Comparison of ENCODE assay signal across 8 cellular contexts in genomic region chr4:48173055-48173991, GRCh38. TPM values are rescaled to one million over a fixed set of nuclear protein-coding genes. Genes with fewer than 3 reads are reported as not detected.
DNase-seq lines count a peak whose midpoint lies in the region; ATAC-seq and TF ChIP-seq lines count a peak whose summit lies in the region.

No MANE protein-coding gene starts in this region.

- CTCF ChIA-PET in CD8-positive, alpha-beta T cell (lab: Charles Lee), result interaction anchor here (1.1 kb wide), 1 partner anchor 9 kb away, joined by 3 read pairs; no protein-coding TSS in a partner anchor

- H3K27me3 ChIP-seq in RWPE2 (ENCODE audit: insufficient read depth, poor library complexity, severe bottlenecking), result no peaks in the 10 kb centered on the region
- H3K27me3 ChIP-seq in CD8-positive, alpha-beta T cell (ENCODE audit: insufficient read depth, low read length), result no peaks in the 10 kb centered on the region

- H3K27ac Mint-ChIP-seq in activated naive CD4-positive, alpha-beta T cell treated with anti-CD3 and anti-CD28 coated beads, Interleukin-2, amount 50 U/mL, for 72 hours, result peak overlapping the region in 1 of 2 donors; percentile 49
- H3K27ac Mint-ChIP-seq in CD8-positive, alpha-beta T cell, result no peak overlapping the region

- H3K36me3 Mint-ChIP-seq in activated naive CD4-positive, alpha-beta T cell treated with anti-CD3 and anti-CD28 coated beads, Interleukin-2, amount 50 U/mL, for 72 hours, result no peaks in the 10 kb centered on the region
- no peaks in the 10 kb centered on the region for H3K36me3 Mint-ChIP-seq in CD8-positive, alpha-beta T cell

- peak overlapping the region; percentile 13 for H3K27ac ChIP-seq in RWPE2 (ENCODE audit: poor library complexity, severe bottlenecking)
- no peak overlapping the region for H3K27ac ChIP-seq in CD8-positive, alpha-beta T cell (ENCODE audit: low read depth, low read length)

- no peaks in the 10 kb centered on the region for H3K27me3 Mint-ChIP-seq in CD8-positive, alpha-beta T cell (ENCODE audit: low read depth)

- intact Hi-C loops in CD8-positive, alpha-beta T cell (cut with DNase I, micrococcal nuclease), result no loop called here

- peaks cover 4% of the 10 kb centered on the region for H3K4me1 Mint-ChIP-seq in CD8-positive, alpha-beta T cell (ENCODE audit: low read depth)

- H3K4me3 ChIP-seq in RWPE2 (ENCODE audit: severe bottlenecking), result no peak overlapping the region
- no peak overlapping the region for H3K4me3 ChIP-seq in CD8-positive, alpha-beta T cell (ENCODE audit: low read depth, low read length)

- no peaks in the 10 kb centered on the region for H3K9me3 ChIP-seq in RWPE2 (ENCODE audit: severe bottlenecking)
- H3K9me3 ChIP-seq in CD8-positive, alpha-beta T cell (ENCODE audit: low read length), result no peaks in the 10 kb centered on the region

- DNase-seq in activated naive CD4-positive, alpha-beta T cell treated with anti-CD3 and anti-CD28 coated beads, Interleukin-2, amount 50 U/mL, for 72 hours (ENCODE audit: low spot score in 2 of 2), result no peak
- no peak for DNase-seq in activated naive CD4-positive, alpha-beta T cell treated with anti-CD3 and anti-CD28 coated beads, Interleukin-2, amount 50 U/mL, for 16 hours
- DNase-seq in RWPE2 (ENCODE audit: low spot score) (no peak), hepatic stellate cell (ENCODE audit: low spot score) (peak; percentile 56), middle frontal gyrus (ENCODE audit: extremely low spot score, low spot score) (no peak), mesenteric fat pad (ENCODE audit: low spot score) (no peak)
- no peak for DNase-seq in CD8-positive, alpha-beta T cell

- no peak for TF ChIP-seq CTCF in RWPE2 (IDR thresholded peaks at IDR 0.05; ENCODE audit: poor library complexity, severe bottlenecking)
- no peak for TF ChIP-seq CTCF in CD8-positive, alpha-beta T cell (IDR thresholded peaks at IDR 0.05)

- H3K9me3 Mint-ChIP-seq in activated naive CD4-positive, alpha-beta T cell treated with anti-CD3 and anti-CD28 coated beads, Interleukin-2, amount 50 U/mL, for 72 hours, result peaks cover 0 to 8% of the 10 kb centered on the region in 2 donors
- H3K9me3 Mint-ChIP-seq in CD8-positive, alpha-beta T cell, result peaks cover 6% of the 10 kb centered on the region

- H3K36me3 ChIP-seq in RWPE2 (ENCODE audit: low read depth), result no peaks in the 10 kb centered on the region
- no peaks in the 10 kb centered on the region for H3K36me3 ChIP-seq in CD8-positive, alpha-beta T cell (ENCODE audit: insufficient read depth, low read length)

- POLR2A ChIA-PET in CD8-positive, alpha-beta T cell (lab: Charles Lee), result no interaction called here

- ATAC-seq in activated naive CD4-positive, alpha-beta T cell treated with anti-CD3 and anti-CD28 coated beads, Interleukin-2, amount 50 U/mL, for 72 hours, result peak; percentile 29 to 84
- ATAC-seq in HG02885 (IDR thresholded peaks at IDR 0.05; ENCODE audit: poor library complexity, unreplicated experiment), result peak; percentile 60
- ATAC-seq in RWPE2 (ENCODE audit: low read depth), result peak; percentile 88
- ATAC-seq in CD8-positive, alpha-beta T cell, result no peak

- no peak overlapping the region for H3K4me3 Mint-ChIP-seq in CD8-positive, alpha-beta T cell

- peaks cover 16% of the 10 kb centered on the region for H3K4me1 ChIP-seq in RWPE2 (ENCODE audit: insufficient read depth, poor library complexity, severe bottlenecking)
- no peaks in the 10 kb centered on the region for H3K4me1 ChIP-seq in CD8-positive, alpha-beta T cell (ENCODE audit: insufficient read depth, low read length)

RNA-seq across cellular contexts. Expression of gene TXK, which starts 39.3 kb away (rescaled TPM):
- total RNA-seq in activated naive CD4-positive, alpha-beta T cell treated with anti-CD3 and anti-CD28 coated beads, Interleukin-2, amount 50 U/mL, for 72 hours, result 10 to 100 TPM; 16.4 to 48.2 TPM
- 1.6 TPM for total RNA-seq in mesenteric fat pad
- 10 to 100 TPM; 57.3 to 66.3 TPM for total RNA-seq in CD8-positive, alpha-beta T cell
